In genomic region chr4:102823897-102824296, GRCh38 we compare ENCODE assay signal across 9 cellular contexts. TPM values are rescaled to one million over a fixed set of nuclear protein-coding genes. Genes with fewer than 3 reads are reported as not detected.
A peak's percentile ranks its signal among the peaks of the same experiment; 100 is the strongest.
DNase-seq lines count a peak whose midpoint lies in the region; ATAC-seq and TF ChIP-seq lines count a peak whose summit lies in the region.
"Had no signal": no experiment of that assay in that cellular context is flagged by ENCODE, and none has a peak within 500 bp of the region (broad histone marks: within the 10 kb centered on the region; RNA-seq: fewer than 3 reads in every experiment).

No MANE protein-coding gene starts in this region.

- peaks cover 20% of the 10 kb centered on the region for H4K20me1 ChIP-seq in mammary epithelial cell (ENCODE audit: insufficient read depth, low read length)

- TF ChIP-seq CTCF in natural killer cell (IDR thresholded peaks at IDR 0.05) (no peak), mammary epithelial cell (conservative IDR thresholded peaks at IDR 0.05 in 1 of 2, IDR thresholded peaks at IDR 0.05 in 1 of 2; ENCODE audit: extremely low read depth in 1 of 2, insufficient read depth in 1 of 2, low read depth in 1 of 2, low read length in 2 of 2) (no peak), vagina (IDR thresholded peaks at IDR 0.05) (no peak)

- H3K4me2 ChIP-seq in mammary epithelial cell (ENCODE audit: insufficient read depth, low read depth, low read length), result peak overlapping the region; percentile 86
- H3K4me2 ChIP-seq in mesendoderm (ENCODE audit: low read length), result peak overlapping the region; percentile 21

- H2BK15ac ChIP-seq in mesendoderm (replicated peaks; ENCODE audit: low read depth), result no peak overlapping the region

- no peak for ATAC-seq in natural killer cell treated with Interleukin-12 subunit alpha and Interleukin-12 subunit beta and Interleukin-15 and Interleukin-18, amount 100 ng/mL, for 72 hours
- ATAC-seq in natural killer cell, result no peak

- H3K79me2 ChIP-seq in mammary epithelial cell (ENCODE audit: insufficient read depth, low read length) (peaks cover 82% of the 10 kb centered on the region), mesendoderm (ENCODE audit: control insufficient read depth, insufficient read depth, low read length) (peaks cover 70% of the 10 kb centered on the region)

- no peaks in the 10 kb centered on the region for H3K27me3 ChIP-seq in mammary epithelial cell (ENCODE audit: insufficient read depth, low read length)
- H3K27me3 ChIP-seq in mesendoderm (ENCODE audit: insufficient read depth, low read length, poor library complexity), result no peaks in the 10 kb centered on the region
- H3K27me3 ChIP-seq in vagina, result no peaks in the 10 kb centered on the region

- H3K36me3 Mint-ChIP-seq in natural killer cell treated with Interleukin-12 subunit alpha and Interleukin-12 subunit beta and Interleukin-15 and Interleukin-18, amount 100 ng/mL, for 72 hours, result peaks cover 16% of the 10 kb centered on the region
- H3K36me3 Mint-ChIP-seq in natural killer cell, result no peaks in the 10 kb centered on the region

- dilution Hi-C loops in mammary epithelial cell (cut with HindIII; ENCODE audit: low sequenced_read_pairs), result no loop called here

- peak overlapping the region; percentile 35 for H3K9ac ChIP-seq in mammary epithelial cell (ENCODE audit: insufficient read depth, low read length)
- peak overlapping the region; percentile 20 for H3K9ac ChIP-seq in mesendoderm (ENCODE audit: low read length)

- H3K9me3 ChIP-seq in mammary epithelial cell (replicated peaks; ENCODE audit: insufficient read depth, low read length) (no peaks in the 10 kb centered on the region), vagina (no peaks in the 10 kb centered on the region)

- peak overlapping the region; percentile 99 for H3K27ac ChIP-seq in mammary epithelial cell (ENCODE audit: insufficient read depth, low read depth, low read length)
- H3K27ac ChIP-seq in mesendoderm (ENCODE audit: low read depth, low read length), result no peak overlapping the region
- peak overlapping the region; percentile 100 for H3K27ac ChIP-seq in vagina

- peak overlapping the region; percentile 77 to 79 for H3K27ac Mint-ChIP-seq in natural killer cell treated with Interleukin-12 subunit alpha and Interleukin-12 subunit beta and Interleukin-15 and Interleukin-18, amount 100 ng/mL, for 72 hours
- H3K27ac Mint-ChIP-seq in natural killer cell, result no peak overlapping the region

- no peak for DNase-seq in natural killer cell treated with Interleukin-12 subunit alpha and Interleukin-12 subunit beta and Interleukin-15 and Interleukin-18, amount 100 ng/mL, for 72 hours (ENCODE audit: low spot score)
- DNase-seq in natural killer cell (no peak), mammary epithelial cell (no peak), mesendoderm (no peak), vagina (ENCODE audit: extremely low spot score in 2 of 2) (no peak), middle frontal gyrus (ENCODE audit: extremely low spot score, low spot score) (no peak), mucosa of gallbladder (ENCODE audit: low spot score) (no peak), mesenteric fat pad (ENCODE audit: low spot score) (no peak)
- DNase-seq: activated effector memory CD4-positive, alpha-beta T cell treated with Interleukin-2 at 50 U/mL for 16 hours had no signal

- no TSS peak for BruUV-seq in mammary epithelial cell (replicated peaks; lab: Mats Ljungman, UMichigan)

- no peak overlapping the region for H2BK5ac ChIP-seq in mesendoderm (ENCODE audit: low read length)

- peak overlapping the region; percentile 18 for H3K56ac ChIP-seq in mesendoderm (ENCODE audit: low read length)

- H2AFZ ChIP-seq in mammary epithelial cell (ENCODE audit: low read depth, low read length), result no peak overlapping the region

- no peak overlapping the region for H3K4me3 Mint-ChIP-seq in natural killer cell treated with Interleukin-12 subunit alpha and Interleukin-12 subunit beta and Interleukin-15 and Interleukin-18, amount 100 ng/mL, for 72 hours
- no peak overlapping the region for H3K4me3 Mint-ChIP-seq in natural killer cell

- H3K4me1 ChIP-seq in mammary epithelial cell (ENCODE audit: insufficient read depth, low read length), result peaks cover 24% of the 10 kb centered on the region
- H3K4me1 ChIP-seq in mesendoderm (ENCODE audit: control insufficient read depth, low read depth, low read length), result peaks cover 2% of the 10 kb centered on the region
- H3K4me1 ChIP-seq in vagina, result peaks cover 66% of the 10 kb centered on the region

- no peak overlapping the region for H3K18ac ChIP-seq in mesendoderm (ENCODE audit: low read length)

- 44% methylated on average over 4 of the region's 4 CpGs for WGBS in mammary epithelial cell (ENCODE audit: low coverage, missing lambda C conversion rate)
- no CpG with 5 or more reads among the region's 4 CpGs for WGBS in mesendoderm (ENCODE audit: extremely low coverage, insufficient coverage, low lambda C conversion rate)

- no peak overlapping the region for H4K8ac ChIP-seq in mesendoderm (ENCODE audit: low read depth, low read length)

- no peak overlapping the region for H2BK120ac ChIP-seq in mesendoderm (ENCODE audit: low read depth, low read length)

- H3K79me1 ChIP-seq in mesendoderm (ENCODE audit: low read length), result no peaks in the 10 kb centered on the region

- H3K4me3 ChIP-seq in mammary epithelial cell (replicated peaks in 1 of 3; ENCODE audit: insufficient read depth in 1 of 3, low read depth in 2 of 3, low read length in 3 of 3) (peak overlapping the region; percentile 92 to 93 (median 93)), mesendoderm (ENCODE audit: low read length) (no peak overlapping the region), vagina (peak overlapping the region; percentile 79 to 88)

- H2AK5ac ChIP-seq in mesendoderm (ENCODE audit: low read length), result no peak overlapping the region

- H3K4ac ChIP-seq in mesendoderm (ENCODE audit: low read depth, low read length), result no peak overlapping the region

- H3K27me3 Mint-ChIP-seq in natural killer cell treated with Interleukin-12 subunit alpha and Interleukin-12 subunit beta and Interleukin-15 and Interleukin-18, amount 100 ng/mL, for 72 hours, result no peaks in the 10 kb centered on the region
- H3K27me3 Mint-ChIP-seq in natural killer cell (ENCODE audit: low read depth in 2 of 2), result no peaks in the 10 kb centered on the region

- H3K36me3 ChIP-seq in mammary epithelial cell (ENCODE audit: insufficient read depth, low read length), result peaks cover 8% of the 10 kb centered on the region
- no peaks in the 10 kb centered on the region for H3K36me3 ChIP-seq in mesendoderm (ENCODE audit: control insufficient read depth, insufficient read depth, low read length)
- no peaks in the 10 kb centered on the region for H3K36me3 ChIP-seq in vagina

- no peak overlapping the region for H3K23ac ChIP-seq in mesendoderm (ENCODE audit: low read length)

- CTCF ChIA-PET in mammary epithelial cell (lab: Charles Lee; ENCODE audit: low non-redundant PET), result no interaction called here

- no peak for TF ChIP-seq POLR2A in vagina (IDR thresholded peaks at IDR 0.05)

- intact Hi-C loops in natural killer cell (cut with micrococcal nuclease) (loop anchor here (2.0 to 10.0 kb wide), 2 partner anchors 15 to 209 kb away; no protein-coding TSS in a partner anchor), mammary epithelial cell (cut with micrococcal nuclease) (no loop called here), vagina (cut with DNase I) (loop anchor here (10.0 kb wide), 1 partner anchor 59 kb away; the partner anchor contains the start of gene MANBA)

- in situ Hi-C loops in mammary epithelial cell (cut with MboI; ENCODE audit: low sequenced_read_pairs in 2 of 2), result no loop called here

- H4K5ac ChIP-seq in mesendoderm (ENCODE audit: low read length), result no peak overlapping the region

- peaks cover 40 to 57% of the 10 kb centered on the region in 2 donors for H3K4me1 Mint-ChIP-seq in natural killer cell treated with Interleukin-12 subunit alpha and Interleukin-12 subunit beta and Interleukin-15 and Interleukin-18, amount 100 ng/mL, for 72 hours (ENCODE audit: low read depth in 2 of 2)
- peaks cover 60 to 65% of the 10 kb centered on the region in 2 donors for H3K4me1 Mint-ChIP-seq in natural killer cell

- H3K9me3 Mint-ChIP-seq in natural killer cell treated with Interleukin-12 subunit alpha and Interleukin-12 subunit beta and Interleukin-15 and Interleukin-18, amount 100 ng/mL, for 72 hours, result no peaks in the 10 kb centered on the region
- H3K9me3 Mint-ChIP-seq in natural killer cell, result no peaks in the 10 kb centered on the region

RNA-seq across cellular contexts. Expression of gene UBE2D3, which starts 3.5 kb away (rescaled TPM):
- total RNA-seq in natural killer cell treated with Interleukin-12 subunit alpha and Interleukin-12 subunit beta and Interleukin-15 and Interleukin-18, amount 100 ng/mL, for 72 hours, result 100 to 1,000 TPM; 400 to 403 TPM
- total RNA-seq in natural killer cell (100 to 1,000 TPM; 527 to 624 (median 529) TPM), mammary epithelial cell (100 to 1,000 TPM; 338 to 352 TPM), vagina (347 TPM), mucosa of gallbladder (257 TPM), mesenteric fat pad (316 TPM)
- polyA plus RNA-seq in mammary epithelial cell, result 311 TPM
- 367 TPM for polyA minus RNA-seq in mammary epithelial cell
- polyA plus RNA-seq in mesendoderm (2013, experiment 1 of 2), result 604 TPM
- 624 TPM for polyA plus RNA-seq in mesendoderm (2013, experiment 2 of 2)

RNA-seq across cellular contexts. Expression of gene CISD2, which starts 44.9 kb away (rescaled TPM):
- total RNA-seq in natural killer cell treated with Interleukin-12 subunit alpha and Interleukin-12 subunit beta and Interleukin-15 and Interleukin-18, amount 100 ng/mL, for 72 hours, result 10 to 100 TPM; 26.8 to 31.1 TPM
- 10 to 100 TPM; 11.2 to 13.8 (median 13.5) TPM for total RNA-seq in natural killer cell
- 10 to 100 TPM; 23.0 to 26.8 TPM for total RNA-seq in mammary epithelial cell
- 19.2 TPM for polyA plus RNA-seq in mammary epithelial cell
- 14.8 TPM for polyA minus RNA-seq in mammary epithelial cell
- 60.6 TPM for polyA plus RNA-seq in mesendoderm (2013, experiment 1 of 2)
- polyA plus RNA-seq in mesendoderm (2013, experiment 2 of 2), result 65.9 TPM
- total RNA-seq in vagina, result 11.3 TPM
- total RNA-seq in mucosa of gallbladder, result 39.3 TPM
- 25.7 TPM for total RNA-seq in mesenteric fat pad

Comparison
In these comparisons a context has a peak if more than half of its experiments do, and no peak if none do; other contexts are left out.
1. H3K27ac Mint-ChIP-seq: peak in natural killer cell treated with Interleukin-12 subunit alpha and Interleukin-12 subunit beta and Interleukin-15 and Interleukin-18, amount 100 ng/mL, for 72 hours (2 of 2); none in natural killer cell (0 of 2).